In the genomic region with DNA sequence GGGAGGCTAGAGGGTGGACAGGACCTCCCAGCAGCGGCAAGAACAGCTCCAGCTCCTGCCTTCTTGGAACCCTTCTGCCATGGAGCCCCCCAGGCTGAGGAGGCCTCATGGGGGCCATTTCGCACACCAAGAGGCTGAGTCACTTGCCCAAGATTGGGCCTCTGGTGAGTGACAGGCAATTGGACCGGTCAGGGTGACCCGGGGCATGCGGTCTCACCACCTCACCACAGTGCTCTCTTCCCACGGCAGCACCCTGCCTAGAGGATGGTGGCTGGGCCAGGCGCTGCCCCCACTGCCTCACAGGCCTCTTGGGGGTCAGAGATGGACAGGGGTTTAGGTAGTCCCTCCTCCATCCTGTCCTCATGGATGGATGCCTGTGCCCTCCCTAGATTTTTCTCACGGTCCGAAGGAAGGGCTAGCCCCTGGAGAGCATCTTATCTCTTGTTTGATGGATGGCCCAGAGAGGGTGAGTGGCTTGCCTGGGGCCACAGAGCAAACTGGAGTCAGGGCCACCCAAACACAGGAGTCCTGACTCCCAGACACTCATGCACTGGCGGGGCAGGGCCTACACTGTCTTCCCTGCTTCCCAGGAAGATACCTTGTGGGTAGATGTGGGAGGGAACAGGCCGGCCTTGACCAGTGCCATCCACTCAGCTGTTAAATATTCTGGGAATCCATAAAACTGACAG, we compare ENCODE assay signal across 18 cellular contexts.
"Had no signal": no experiment of that assay in that cellular context is flagged by ENCODE, and none has a peak within 500 bp of the region (broad histone marks: within the 10 kb centered on the region; RNA-seq: fewer than 3 reads in every experiment).

No MANE protein-coding gene starts in this region.

- H3K9me3 ChIP-seq: body of pancreas, esophagus muscularis mucosa, pancreas, sigmoid colon, thoracic aorta had no signal

- H3K27ac ChIP-seq: body of pancreas, coronary artery, esophagus muscularis mucosa, neural progenitor cell, pancreas, sigmoid colon, thoracic aorta had no signal

- H2AFZ ChIP-seq: neural progenitor cell had no signal

- DNase-seq: activated CD4-positive, alpha-beta T cell treated with anti-CD3 and anti-CD28 coated beads for 4 hours; activated CD8-positive, alpha-beta T cell treated with anti-CD3 and anti-CD28 coated beads for 36 hours; activated gamma-delta T cell; activated T-cell treated with anti-CD3 and anti-CD28 coated beads, Interleukin-2, amount 50 U/mL, for 4 hours; amniotic stem cell; caudate nucleus; left colon; midbrain; sigmoid colon; stimulated activated CD4-positive, alpha-beta T cell treated with anti-CD3 and anti-CD28 coated beads, Interleukin-12 subunit alpha, Interleukin-12 subunit beta, amount 100 ng/mL, for 4 hours; stimulated activated CD4-positive, alpha-beta T cell treated with anti-CD3 and anti-CD28 coated beads, Interleukin-2, amount 100 ng/mL, for 24 hours had no signal

- H3K9ac ChIP-seq: neural progenitor cell had no signal

- H3K4me3 ChIP-seq: body of pancreas, coronary artery, esophagus muscularis mucosa, pancreas, sigmoid colon, thoracic aorta had no signal

- H3K27me3 ChIP-seq: body of pancreas, pancreas had no signal

- ATAC-seq: activated CD8-positive, alpha-beta T cell treated with anti-CD3 and anti-CD28 coated beads for 36 hours; activated naive CD4-positive, alpha-beta T cell treated with anti-CD3 and anti-CD28 coated beads, Interleukin-2, amount 50 U/mL, for 72 hours; activated T-cell treated with anti-CD3 and anti-CD28 coated beads, Interleukin-2, amount 50 U/mL, for 4 hours; body of pancreas; left colon; pancreas had no signal

- H3K36me3 ChIP-seq: esophagus muscularis mucosa, neural progenitor cell, pancreas, sigmoid colon, thoracic aorta had no signal
